ENCODE assay signal across 7 cellular contexts in genomic region chr5:3034881-3035280, GRCh38.
"Had no signal": no experiment of that assay in that cellular context is flagged by ENCODE, and none has a peak within 500 bp of the region (broad histone marks: within the 10 kb centered on the region; RNA-seq: fewer than 3 reads in every experiment).

No MANE protein-coding gene starts in this region.

- FAIRE-seq: HepG2, HTR-8/SVneo, K562 had no signal

- DNase-seq: IMR-90, KBM-7 had no signal

- ATAC-seq: HepG2, K562 had no signal

- H3K36me3 Mint-ChIP-seq: IgD-negative memory B cell had no signal

- H3K27ac ChIP-seq: HL-60 had no signal

- H3K27me3 Mint-ChIP-seq: IgD-negative memory B cell had no signal

- H3K4me1 Mint-ChIP-seq: IgD-negative memory B cell had no signal

- H3K4me3 ChIP-seq: K562 had no signal
